ENCODE assay signal across 20 cellular contexts in the genomic region with DNA sequence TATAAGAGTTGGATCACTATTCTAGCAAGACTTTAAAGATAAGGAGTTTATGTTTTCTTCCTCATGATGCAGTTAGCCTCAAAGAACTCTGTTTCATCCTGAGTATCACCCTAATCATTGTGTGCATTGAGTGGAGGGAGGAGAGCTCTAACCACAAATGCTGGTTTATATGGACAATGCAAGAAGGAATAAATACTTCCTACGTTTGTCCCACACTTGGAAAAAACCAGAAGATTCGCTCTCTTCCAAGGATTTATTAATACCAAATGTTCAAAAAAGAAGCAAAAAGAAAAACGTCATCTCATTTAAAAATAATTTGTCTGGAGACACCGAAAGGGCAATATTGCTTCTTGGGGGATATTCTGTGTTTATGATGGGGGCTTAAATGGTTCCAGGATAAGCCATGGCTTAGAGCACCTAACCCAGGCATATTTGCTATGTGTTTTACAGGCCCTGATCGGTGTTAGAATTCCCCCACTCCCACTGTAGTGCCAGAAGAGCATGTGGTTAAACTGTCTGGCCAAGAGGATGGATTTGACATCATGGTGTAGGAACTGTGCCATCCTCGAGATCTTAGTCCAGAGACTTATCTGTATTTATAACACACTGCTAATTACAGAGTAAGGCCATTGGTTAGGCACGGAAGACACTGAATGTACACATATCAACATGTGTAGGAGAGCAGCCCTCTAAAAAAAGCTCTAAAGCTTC.
DNase-seq lines count a peak whose midpoint lies in the region; TF ChIP-seq lines count a peak whose summit lies in the region.
"Had no signal": no experiment of that assay in that cellular context is flagged by ENCODE, and none has a peak within 500 bp of the region (broad histone marks: within the 10 kb centered on the region; RNA-seq: fewer than 3 reads in every experiment).

No MANE protein-coding gene starts in this region.

- no peaks in the 10 kb centered on the region for H3K79me2 ChIP-seq in GM23248 (ENCODE audit: insufficient read depth)

- in situ Hi-C loops in GM23248 (cut with MboI): loop anchor here (10.0 kb wide), 1 partner anchor 162 kb away; no protein-coding TSS in a partner anchor

- peak overlapping the region; percentile 21; the same call in 1 of the 2 replicates for H3K9ac ChIP-seq in GM23248

- TF ChIP-seq POLR2A in suprapubic skin (IDR thresholded peaks at IDR 0.05): no peak

- H3K4me3 ChIP-seq in GM23248 (no peak overlapping the region), fibroblast of mammary gland (ENCODE audit: control insufficient read depth, low read depth, low read length) (no peak overlapping the region), suprapubic skin (no peak overlapping the region)
- H3K4me3 ChIP-seq: GM12878, lower lobe of right lung had no signal

- H4K20me1 ChIP-seq in GM23248 (ENCODE audit: insufficient read depth): no peaks in the 10 kb centered on the region

- H3K36me3 ChIP-seq in GM23248 (ENCODE audit: low read depth): no peaks in the 10 kb centered on the region
- H3K36me3 ChIP-seq in suprapubic skin: no peaks in the 10 kb centered on the region
- H3K36me3 ChIP-seq: lower lobe of right lung had no signal

- H3F3A ChIP-seq in GM23248 (ENCODE audit: insufficient read depth): peaks cover 18% of the 10 kb centered on the region

- H2AFZ ChIP-seq in GM23248: peak overlapping the region; percentile 29

- H3K27me3 ChIP-seq in GM23248 (replicated peaks; ENCODE audit: insufficient read depth) (no peaks in the 10 kb centered on the region), suprapubic skin (no peaks in the 10 kb centered on the region)

- TF ChIP-seq CTCF in fibroblast of mammary gland (conservative IDR thresholded peaks at IDR 0.05; ENCODE audit: control insufficient read depth, insufficient read depth, low read depth, low read length) (no peak), suprapubic skin (IDR thresholded peaks at IDR 0.05) (no peak)

- TF ChIP-seq EP300 in suprapubic skin (IDR thresholded peaks at IDR 0.05): no peak

- no peaks in the 10 kb centered on the region for H3K9me2 ChIP-seq in GM23248 (ENCODE audit: insufficient read depth)

- H3K4me2 ChIP-seq in GM23248 (ENCODE audit: unreplicated experiment): peak overlapping the region; percentile 12

- DNase-seq in GM23248 (peak; percentile 53), fibroblast of mammary gland (ENCODE audit: low read depth) (peak; percentile 69), inferior parietal cortex (ENCODE audit: extremely low spot score) (peak; percentile 36), suprapubic skin (ENCODE audit: low spot score in 2 of 2) (no peak), NAMALWA (ENCODE audit: low spot score) (no peak), HuH-7.5 (ENCODE audit: low spot score) (no peak), LoVo (ENCODE audit: low spot score) (no peak)
- DNase-seq: activated CD4-positive, alpha-beta T cell treated with anti-CD3 and anti-CD28 coated beads for 1 hour; activated CD8-positive, alpha-beta memory T cell treated with anti-CD3 and anti-CD28 coated beads for 24 hours; activated naive CD4-positive, alpha-beta T cell treated with anti-CD3 and anti-CD28 coated beads for 36 hours; activated T-cell treated with anti-CD3 and anti-CD28 coated beads, Interleukin-2, amount 50 U/mL, for 48 hours; CD8-positive, alpha-beta T cell; effector CD8-positive, alpha-beta T cell; immature natural killer cell; lower lobe of right lung; NCI-H1092 treated with DMSO at 0.1 percent for 48 hours; NCI-H2081 treated with DMSO at 0.1 percent for 48 hours; retina; SW 1271 had no signal

- WGBS in GM23248 (ENCODE audit: low coverage in 1 of 2, low lambda C conversion rate in 2 of 2, missing lambda C conversion rate in 2 of 2), 2 experiments: 9 to 11% methylated on average over 7 of the region's 7 CpGs
- WGBS in suprapubic skin: 49% methylated on average over 7 of the region's 7 CpGs

- H3K4me1 ChIP-seq in GM23248 (ENCODE audit: insufficient read depth) (peaks cover 15% of the 10 kb centered on the region), suprapubic skin (peaks cover 3% of the 10 kb centered on the region)
- H3K4me1 ChIP-seq: lower lobe of right lung had no signal

- H3K9me3 ChIP-seq in GM23248 (ENCODE audit: low read depth): no peaks in the 10 kb centered on the region
- no peaks in the 10 kb centered on the region for H3K9me3 ChIP-seq in suprapubic skin
- H3K9me3 ChIP-seq: lower lobe of right lung had no signal

- H3K27ac ChIP-seq in GM23248: peak overlapping the region; percentile 55
- peak overlapping the region; percentile 65 for H3K27ac ChIP-seq in suprapubic skin
- H3K27ac ChIP-seq: lower lobe of right lung had no signal

Comparison
In these comparisons a context has a peak if more than half of its experiments do, and no peak if none do; other contexts are left out.
1. DNase-seq: peak in GM23248 (single experiment), fibroblast of mammary gland (single experiment) and inferior parietal cortex (single experiment); none in suprapubic skin (0 of 2), NAMALWA (single experiment), HuH-7.5 (single experiment) and LoVo (single experiment).